1 cellular context compared by ENCODE assay signal in genomic region chr1:165668184-165668583, GRCh38.
TF ChIP-seq lines count a peak whose summit lies in the region.

No MANE protein-coding gene starts in this region.

TF ChIP-seq in SK-N-SH treated with all-trans-retinoic acid at 6 μM for 48 hours, 23 proteins besides CTCF, POLR2A, EP300 and RAD21 (continued from another document):
- TF ChIP-seq, protein P1, sequence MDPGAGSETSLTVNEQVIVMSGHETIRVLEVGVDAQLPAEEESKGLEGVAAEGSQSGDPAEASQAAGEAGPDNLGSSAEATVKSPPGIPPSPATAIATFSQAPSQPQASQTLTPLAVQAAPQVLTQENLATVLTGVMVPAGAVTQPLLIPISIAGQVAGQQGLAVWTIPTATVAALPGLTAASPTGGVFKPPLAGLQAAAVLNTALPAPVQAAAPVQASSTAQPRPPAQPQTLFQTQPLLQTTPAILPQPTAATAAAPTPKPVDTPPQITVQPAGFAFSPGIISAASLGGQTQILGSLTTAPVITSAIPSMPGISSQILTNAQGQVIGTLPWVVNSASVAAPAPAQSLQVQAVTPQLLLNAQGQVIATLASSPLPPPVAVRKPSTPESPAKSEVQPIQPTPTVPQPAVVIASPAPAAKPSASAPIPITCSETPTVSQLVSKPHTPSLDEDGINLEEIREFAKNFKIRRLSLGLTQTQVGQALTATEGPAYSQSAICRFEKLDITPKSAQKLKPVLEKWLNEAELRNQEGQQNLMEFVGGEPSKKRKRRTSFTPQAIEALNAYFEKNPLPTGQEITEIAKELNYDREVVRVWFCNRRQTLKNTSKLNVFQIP (CRISPR knock-in tag; IDR thresholded peaks at IDR 0.05; ENCODE audit: borderline replicate concordance, low read depth), result no peak
- no peak for TF ChIP-seq ZNF565 (CRISPR knock-in tag; conservative IDR thresholded peaks at IDR 0.05; ENCODE audit: low read depth)
- TF ChIP-seq, protein P2, sequence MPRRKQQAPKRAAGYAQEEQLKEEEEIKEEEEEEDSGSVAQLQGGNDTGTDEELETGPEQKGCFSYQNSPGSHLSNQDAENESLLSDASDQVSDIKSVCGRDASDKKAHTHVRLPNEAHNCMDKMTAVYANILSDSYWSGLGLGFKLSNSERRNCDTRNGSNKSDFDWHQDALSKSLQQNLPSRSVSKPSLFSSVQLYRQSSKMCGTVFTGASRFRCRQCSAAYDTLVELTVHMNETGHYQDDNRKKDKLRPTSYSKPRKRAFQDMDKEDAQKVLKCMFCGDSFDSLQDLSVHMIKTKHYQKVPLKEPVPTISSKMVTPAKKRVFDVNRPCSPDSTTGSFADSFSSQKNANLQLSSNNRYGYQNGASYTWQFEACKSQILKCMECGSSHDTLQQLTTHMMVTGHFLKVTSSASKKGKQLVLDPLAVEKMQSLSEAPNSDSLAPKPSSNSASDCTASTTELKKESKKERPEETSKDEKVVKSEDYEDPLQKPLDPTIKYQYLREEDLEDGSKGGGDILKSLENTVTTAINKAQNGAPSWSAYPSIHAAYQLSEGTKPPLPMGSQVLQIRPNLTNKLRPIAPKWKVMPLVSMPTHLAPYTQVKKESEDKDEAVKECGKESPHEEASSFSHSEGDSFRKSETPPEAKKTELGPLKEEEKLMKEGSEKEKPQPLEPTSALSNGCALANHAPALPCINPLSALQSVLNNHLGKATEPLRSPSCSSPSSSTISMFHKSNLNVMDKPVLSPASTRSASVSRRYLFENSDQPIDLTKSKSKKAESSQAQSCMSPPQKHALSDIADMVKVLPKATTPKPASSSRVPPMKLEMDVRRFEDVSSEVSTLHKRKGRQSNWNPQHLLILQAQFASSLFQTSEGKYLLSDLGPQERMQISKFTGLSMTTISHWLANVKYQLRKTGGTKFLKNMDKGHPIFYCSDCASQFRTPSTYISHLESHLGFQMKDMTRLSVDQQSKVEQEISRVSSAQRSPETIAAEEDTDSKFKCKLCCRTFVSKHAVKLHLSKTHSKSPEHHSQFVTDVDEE (CRISPR knock-in tag; IDR thresholded peaks at IDR 0.05), result no peak
